Comparison of ENCODE assay signal across 11 cellular contexts in genomic region chr7:133593561-133593960, GRCh38.
"Had no signal": no experiment of that assay in that cellular context is flagged by ENCODE, and none has a peak within 500 bp of the region (broad histone marks: within the 10 kb centered on the region; RNA-seq: fewer than 3 reads in every experiment).

No MANE protein-coding gene starts in this region.

- H3K4me2 ChIP-seq: GM23338 had no signal

- FAIRE-seq: H1, H54 had no signal

- H2AFZ ChIP-seq: GM23248, GM23338 had no signal

- H3K4me1 ChIP-seq: HAP-1 had no signal

- ATAC-seq: GM23338, HCT116 had no signal

- H3K9ac ChIP-seq: GM23248 had no signal

- H3K4me3 ChIP-seq: GM23248, GM23338, HAP-1 had no signal

- H3K27ac ChIP-seq: GM23248 had no signal

- H3K36me3 ChIP-seq: HAP-1 had no signal

- H3K9me3 ChIP-seq: HAP-1 had no signal

- DNase-seq: GM23248, GOT3, H7, H9, HCEC 1CT, HFFc6 had no signal
